1 cellular context compared by ENCODE assay signal in genomic region chr13:20924758-20925394, GRCh38.
A peak's percentile ranks its signal among the peaks of the same experiment; 100 is the strongest.
TF ChIP-seq lines count a peak whose summit lies in the region.

No MANE protein-coding gene starts in this region.

TF ChIP-seq in HEK293, 187 proteins besides CTCF, POLR2A, EP300 and RAD21 (continued from another document):
- TF ChIP-seq PRDM10 (tag by site-specific recombination; IDR thresholded peaks at IDR 0.05) (no peak), ZNF112 (tag by site-specific recombination; IDR thresholded peaks at IDR 0.05) (no peak), ZNF423 (tag by site-specific recombination; IDR thresholded peaks at IDR 0.05) (no peak), FEZF1 (tag by site-specific recombination; IDR thresholded peaks at IDR 0.05) (peak; percentile 28), ZSCAN30 (tag by site-specific recombination; IDR thresholded peaks at IDR 0.05) (no peak), ZBTB8A (tag by site-specific recombination; IDR thresholded peaks at IDR 0.05) (no peak), ZNF585B (tag by site-specific recombination; IDR thresholded peaks at IDR 0.05) (no peak), ZXDB (tag by site-specific recombination; IDR thresholded peaks at IDR 0.05) (no peak), ZNF404 (tag by site-specific recombination; IDR thresholded peaks at IDR 0.05) (no peak)
